Comparison of ENCODE assay signal across 8 cellular contexts in genomic region chr2:224584768-224585204, GRCh38. TPM values are rescaled to one million over a fixed set of nuclear protein-coding genes. Genes with fewer than 3 reads are reported as not detected.
DNase-seq lines count a peak whose midpoint lies in the region; ATAC-seq and TF ChIP-seq lines count a peak whose summit lies in the region.

No MANE protein-coding gene starts in this region.

- intact Hi-C loops in Right ventricle myocardium superior (cut with DNase I) = no loop called here

- H3K27ac Mint-ChIP-seq in progenitor cell of endocrine pancreas = peak overlapping the region; percentile 94

- DNase-seq in AG09309 (ENCODE audit: low read depth) (no peak), RPMI7951 (ENCODE audit: low read depth) (peak; percentile 55), Right ventricle myocardium superior (peak; percentile 74), progenitor cell of endocrine pancreas (ENCODE audit: low spot score, unreplicated experiment) (peak; percentile 34), Kasumi-1 (lab: John Stamatoyannopoulos, UW) (no peak)
- DNase-seq in activated naive CD4-positive, alpha-beta T cell treated with Interleukin-2 at 50 U/mL for 16 hours = peak; percentile 68

- TF ChIP-seq CTCF in AG09309 (IDR thresholded peaks at IDR 0.05; ENCODE audit: control insufficient read depth, insufficient read depth, low read depth, low read length, missing control alignments) (no peak), progenitor cell of endocrine pancreas (IDR thresholded peaks at IDR 0.05; ENCODE audit: unreplicated experiment) (no peak)

- H3K4me1 Mint-ChIP-seq in progenitor cell of endocrine pancreas (ENCODE audit: low read depth) = peaks cover 21% of the 10 kb centered on the region

- ATAC-seq in GM18858 (IDR thresholded peaks at IDR 0.05; ENCODE audit: unreplicated experiment) (peak; percentile 13), HG03064 (IDR thresholded peaks at IDR 0.05; ENCODE audit: low read depth, unreplicated experiment) (peak; percentile 36), Right ventricle myocardium superior (ENCODE audit: poor library complexity) (no peak)

- H3K4me3 ChIP-seq in AG09309 (ENCODE audit: control insufficient read depth, low read depth, low read length) = peak overlapping the region; percentile 80

- H3K9me3 Mint-ChIP-seq in progenitor cell of endocrine pancreas (ENCODE audit: low read depth) = no peaks in the 10 kb centered on the region

- H3K27me3 Mint-ChIP-seq in progenitor cell of endocrine pancreas = no peaks in the 10 kb centered on the region

- H3K36me3 Mint-ChIP-seq in progenitor cell of endocrine pancreas (ENCODE audit: insufficient read depth) = peaks cover 3% of the 10 kb centered on the region

- peak overlapping the region; percentile 76 for H3K4me3 Mint-ChIP-seq in progenitor cell of endocrine pancreas (ENCODE audit: low read depth)

RNA-seq across cellular contexts. Expression of gene CUL3, which starts 0.4 kb away (rescaled TPM):
- total RNA-seq in RPMI7951 (2014; rRNA removed; shearing (Covaris generic)) = 89.0 and 102 TPM in 2 replicates
- total RNA-seq in Right ventricle myocardium superior = 72.1 TPM
- 93.3 and 104 TPM in 2 replicates for total RNA-seq in progenitor cell of endocrine pancreas

Comparison
In these comparisons a context has a peak if more than half of its experiments do, and no peak if none do; other contexts are left out.
1. DNase-seq: peak in RPMI7951 (single experiment), activated naive CD4-positive, alpha-beta T cell treated with Interleukin-2 at 50 U/mL for 16 hours (single experiment), Right ventricle myocardium superior (single experiment) and progenitor cell of endocrine pancreas (single experiment); none in AG09309 (single experiment) and Kasumi-1 (0 of 2).